Comparison of ENCODE assay signal across 18 cellular contexts in the genomic region with DNA sequence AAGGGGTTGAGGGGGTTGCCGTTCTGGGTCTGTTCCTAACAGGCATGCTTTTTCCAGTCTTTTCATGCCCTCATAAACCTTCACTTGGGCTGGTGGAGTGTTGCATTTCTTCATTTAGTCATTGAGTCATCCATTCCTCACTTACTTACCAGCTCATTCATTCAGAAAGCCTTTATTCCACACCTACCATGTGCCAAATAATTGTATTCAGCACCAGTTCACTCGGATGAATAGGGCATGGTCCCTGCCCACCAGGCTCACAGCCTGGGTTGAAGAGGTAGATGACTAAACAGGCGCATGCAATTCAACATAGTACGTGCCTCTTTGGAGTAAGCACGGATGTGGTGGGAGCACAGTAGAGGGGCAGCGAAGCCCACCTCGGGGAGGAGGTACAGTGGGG. TPM values are rescaled to one million over a fixed set of nuclear protein-coding genes. Genes with fewer than 3 reads are reported as not detected.
DNase-seq lines count a peak whose midpoint lies in the region; TF ChIP-seq lines count a peak whose summit lies in the region.
"Had no signal": no experiment of that assay in that cellular context is flagged by ENCODE, and none has a peak within 500 bp of the region (broad histone marks: within the 10 kb centered on the region; RNA-seq: fewer than 3 reads in every experiment).

No MANE protein-coding gene starts in this region.

- H3K36me3 ChIP-seq in ACC112 (ENCODE audit: insufficient read depth, low read length) (no peaks in the 10 kb centered on the region), PC-9 (ENCODE audit: low read depth) (no peaks in the 10 kb centered on the region), mucosa of rectum (ENCODE audit: control insufficient read depth in 2 of 2, insufficient read depth in 2 of 2, low read length in 2 of 2) (no peaks in the 10 kb centered on the region), HAP-1 (replicated peaks) (no peaks in the 10 kb centered on the region)

- H3K27ac ChIP-seq in ACC112 (ENCODE audit: low read depth, low read length) (peak overlapping the region; percentile 58), PC-9 (peak overlapping the region; percentile 73), mucosa of rectum (ENCODE audit: low read depth in 2 of 2, low read length in 2 of 2) (peak overlapping the region; percentile 85 to 92), substantia nigra (ENCODE audit: low read depth, low read length, poor library complexity, severe bottlenecking) (no peak overlapping the region)
- H3K27ac ChIP-seq: KMS-11, psoas muscle had no signal

- H3K36me3 Mint-ChIP-seq in endothelial cell (ENCODE audit: low read depth, unreplicated experiment): no peaks in the 10 kb centered on the region
- H3K36me3 Mint-ChIP-seq: activated naive CD8-positive, alpha-beta T cell treated with anti-CD3 and anti-CD28 coated beads, Interleukin-2, amount 10 ng/mL, durations not matched to agents 7 days and 5 days; stimulated activated memory B cell treated with anti-CD40 and anti-IgM and Interleukin-4, amounts not matched to agents 10 μg/mL and 1 μg/mL and 100 μg/mL, for 72 hours; T-cell had no signal

- H3K27me3 Mint-ChIP-seq in endothelial cell (ENCODE audit: unreplicated experiment): peaks cover 2% of the 10 kb centered on the region

- peak overlapping the region; percentile 25 for H3K27ac Mint-ChIP-seq in endothelial cell (ENCODE audit: unreplicated experiment)
- H3K27ac Mint-ChIP-seq: activated CD8-positive, alpha-beta T cell treated with anti-CD3 and anti-CD28 coated beads, Interleukin-2, amount 10 ng/mL, durations not matched to agents 7 days and 5 days; activated naive CD8-positive, alpha-beta T cell treated with anti-CD3 and anti-CD28 coated beads, Interleukin-2, amount 10 ng/mL, durations not matched to agents 7 days and 5 days; stimulated activated memory B cell treated with anti-CD40 and anti-IgM and Interleukin-4, amounts not matched to agents 10 μg/mL and 1 μg/mL and 100 μg/mL, for 72 hours; T-cell had no signal

- CTCF ChIA-PET in PC-9 (lab: Charles Lee): interaction anchor here (0.6 kb wide), 1 partner anchor 35 kb away, joined by 7 read pairs; the partner anchor contains the start of gene THSD4

- H3K4me1 ChIP-seq in ACC112 (ENCODE audit: control insufficient read depth, insufficient read depth, low read length, unreplicated experiment) (peaks cover 14% of the 10 kb centered on the region), PC-9 (replicated peaks; ENCODE audit: insufficient read depth) (peaks cover 26% of the 10 kb centered on the region), mucosa of rectum (ENCODE audit: control insufficient read depth in 2 of 2, insufficient read depth in 2 of 2, low read length in 2 of 2) (peaks cover 9 to 38% of the 10 kb centered on the region in 2 donors), HAP-1 (no peaks in the 10 kb centered on the region)
- H3K4me1 ChIP-seq: psoas muscle had no signal

- H3K9me3 Mint-ChIP-seq in endothelial cell (ENCODE audit: unreplicated experiment): no peaks in the 10 kb centered on the region
- H3K9me3 Mint-ChIP-seq: activated naive CD8-positive, alpha-beta T cell treated with anti-CD3 and anti-CD28 coated beads, Interleukin-2, amount 10 ng/mL, durations not matched to agents 7 days and 5 days; stimulated activated memory B cell treated with anti-CD40 and anti-IgM and Interleukin-4, amounts not matched to agents 10 μg/mL and 1 μg/mL and 100 μg/mL, for 72 hours had no signal

- intact Hi-C loops in PC-9 (cut with micrococcal nuclease; ENCODE audit: unreplicated experiment) (no loop called here), cardiac septum (cut with DNase I) (no loop called here)

- peaks cover 19% of the 10 kb centered on the region; the same call in 1 of the 2 replicates for H3F3A ChIP-seq in PC-9 (ENCODE audit: insufficient read depth, low read depth)

- peak overlapping the region; percentile 61 for H3K4me2 ChIP-seq in PC-9
- H3K4me2 ChIP-seq: KMS-11 had no signal

- no TSS peak for BruUV-seq in PC-9 (replicated peaks; lab: Mats Ljungman, UMichigan)

- DNase-seq in PC-9 (no peak), endothelial cell (ENCODE audit: low spot score) (no peak), HAP-1 (ENCODE audit: low spot score in 2 of 2) (no peak), cardiac septum (ENCODE audit: low spot score) (no peak), SW 1271 (lab: John Stamatoyannopoulos, UW) (no peak), substantia nigra (lab: John Stamatoyannopoulos, UW) (no peak)
- DNase-seq: activated CD8-positive, alpha-beta T cell treated with anti-CD3 and anti-CD28 coated beads, Interleukin-2, amount 10 ng/mL, durations not matched to agents 7 days and 5 days; activated naive CD8-positive, alpha-beta T cell treated with anti-CD3 and anti-CD28 coated beads, Interleukin-2, amount 10 ng/mL, durations not matched to agents 7 days and 5 days; DMS53; NCI-H1436 treated with DMSO at 0.1 percent for 48 hours; nephron progenitor cell; psoas muscle; RPMI8226; T-cell had no signal

- H3K4me1 Mint-ChIP-seq in endothelial cell (ENCODE audit: unreplicated experiment): no peaks in the 10 kb centered on the region
- H3K4me1 Mint-ChIP-seq: activated naive CD8-positive, alpha-beta T cell treated with anti-CD3 and anti-CD28 coated beads, Interleukin-2, amount 10 ng/mL, durations not matched to agents 7 days and 5 days; stimulated activated memory B cell treated with anti-CD40 and anti-IgM and Interleukin-4, amounts not matched to agents 10 μg/mL and 1 μg/mL and 100 μg/mL, for 72 hours; T-cell had no signal

- H4K20me1 ChIP-seq in PC-9 (ENCODE audit: insufficient read depth): no peaks in the 10 kb centered on the region

- in situ Hi-C loops in HAP-1 (cut with MboI; ENCODE audit: low sequenced_read_pairs): no loop called here

- POLR2A ChIA-PET in PC-9 (lab: Charles Lee; ENCODE audit: unreplicated experiment): interaction anchor here (0.6 kb wide), 3 partner anchors 12 to 360 kb away, joined by 3 to 6 read pairs (median 4); no protein-coding TSS in a partner anchor

- H3K9me3 ChIP-seq in PC-9 (ENCODE audit: insufficient read depth, low read depth): 0 out of 2 replicates have a peak, but pooled peaks cover 3% of the 10 kb centered on the region
- H3K9me3 ChIP-seq in mucosa of rectum (ENCODE audit: control insufficient read depth in 2 of 2, low read length in 2 of 2): no peaks in the 10 kb centered on the region
- H3K9me3 ChIP-seq in HAP-1: no peaks in the 10 kb centered on the region
- H3K9me3 ChIP-seq: psoas muscle had no signal

- H2AFZ ChIP-seq in ACC112 (ENCODE audit: low read length, unreplicated experiment) (no peak overlapping the region), PC-9 (peak overlapping the region; percentile 58; the same call in 1 of the 2 replicates)

- H3K4me3 Mint-ChIP-seq in endothelial cell (ENCODE audit: unreplicated experiment): no peak overlapping the region
- H3K4me3 Mint-ChIP-seq: activated CD8-positive, alpha-beta T cell treated with anti-CD3 and anti-CD28 coated beads, Interleukin-2, amount 10 ng/mL, durations not matched to agents 7 days and 5 days; activated naive CD8-positive, alpha-beta T cell treated with anti-CD3 and anti-CD28 coated beads, Interleukin-2, amount 10 ng/mL, durations not matched to agents 7 days and 5 days; nephron progenitor cell; stimulated activated memory B cell treated with anti-CD40 and anti-IgM and Interleukin-4, amounts not matched to agents 10 μg/mL and 1 μg/mL and 100 μg/mL, for 72 hours; T-cell had no signal

- TF ChIP-seq CTCF in PC-9 (conservative IDR thresholded peaks at IDR 0.05) (no peak), endothelial cell (IDR thresholded peaks at IDR 0.05; ENCODE audit: unreplicated experiment) (no peak)

- H3K79me2 ChIP-seq in ACC112 (ENCODE audit: control insufficient read depth, insufficient read depth, low read length, unreplicated experiment): no peaks in the 10 kb centered on the region
- H3K79me2 ChIP-seq in PC-9 (ENCODE audit: low read depth): no peaks in the 10 kb centered on the region

- no peaks in the 10 kb centered on the region for H3K9me2 ChIP-seq in PC-9 (ENCODE audit: insufficient read depth)

- H3K4me3 ChIP-seq in ACC112 (ENCODE audit: low read depth, low read length) (no peak overlapping the region), PC-9 (no peak overlapping the region), mucosa of rectum (ENCODE audit: low read length in 2 of 2) (peak overlapping the region; percentile 14 to 58), HAP-1 (no peak overlapping the region)
- H3K4me3 ChIP-seq: psoas muscle had no signal

- H3K27me3 ChIP-seq in ACC112 (ENCODE audit: insufficient read depth, low read length) (no peaks in the 10 kb centered on the region), PC-9 (ENCODE audit: insufficient read depth, low read depth) (no peaks in the 10 kb centered on the region), mucosa of rectum (ENCODE audit: control insufficient read depth in 2 of 2, insufficient read depth in 2 of 2, low read length in 2 of 2) (no peaks in the 10 kb centered on the region), HAP-1 (ENCODE audit: low read depth) (no peaks in the 10 kb centered on the region)

- H3K9ac ChIP-seq in mucosa of rectum (ENCODE audit: low read depth in 1 of 2, low read length in 2 of 2): peak overlapping the region in 1 of 2 donors; percentile 46
- H3K9ac ChIP-seq: KMS-11 had no signal

RNA-seq across cellular contexts. Expression of gene THSD4, which starts 35.1 kb away (rescaled TPM):
- 29.3 and 33.1 TPM in 2 replicates for total RNA-seq in PC-9 (2021)
- total RNA-seq in endothelial cell (ENCODE audit: unreplicated experiment): 0.92 TPM
- 116 TPM for total RNA-seq in cardiac septum
- total RNA-seq: activated CD8-positive, alpha-beta T cell treated with anti-CD3 and anti-CD28 coated beads, Interleukin-2, amount 10 ng/mL, durations not matched to agents 7 days and 5 days; activated naive CD8-positive, alpha-beta T cell treated with anti-CD3 and anti-CD28 coated beads, Interleukin-2, amount 10 ng/mL, durations not matched to agents 7 days and 5 days had no signal

Comparison
In these comparisons a context has a peak if more than half of its experiments do, and no peak if none do; other contexts are left out.
1. H3K4me3 ChIP-seq: peak in mucosa of rectum (2 of 2); none in ACC112 (single experiment), PC-9 (single experiment) and HAP-1 (single experiment).
2. RNA of gene THSD4, which starts 35.1 kb away (total RNA-seq): 116 TPM in cardiac septum (single experiment) and 29.3 to 33.1 TPM in PC-9; 0.92 TPM in endothelial cell (single experiment); every median in the first group is over 10 times any median in the second.